In the genomic region with DNA sequence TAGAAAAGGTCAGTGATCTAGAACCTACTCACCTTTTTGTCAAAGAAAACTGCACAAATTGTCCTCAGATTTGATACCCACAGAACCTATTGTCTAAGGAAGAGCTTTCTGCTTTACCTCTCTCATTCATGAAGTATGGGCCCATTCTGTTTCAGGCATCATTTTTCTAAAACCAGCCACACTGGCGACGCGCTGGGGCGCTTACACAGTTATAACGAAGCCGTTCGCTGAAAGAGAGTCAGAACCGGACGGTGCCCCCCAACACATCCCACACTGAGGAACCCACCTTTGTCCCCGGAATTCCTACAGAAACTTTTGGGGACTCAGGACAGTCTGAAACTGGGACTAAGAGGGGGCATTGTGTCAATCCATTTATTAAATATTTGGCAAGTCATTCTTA, we compare ENCODE assay signal across 21 cellular contexts.
"Had no signal": no experiment of that assay in that cellular context is flagged by ENCODE, and none has a peak within 500 bp of the region (broad histone marks: within the 10 kb centered on the region; RNA-seq: fewer than 3 reads in every experiment).

No MANE protein-coding gene starts in this region.

- H3K27ac ChIP-seq: brain microvascular endothelial cell, left lung, SK-N-MC had no signal

- H3K27ac Mint-ChIP-seq: activated CD8-positive, alpha-beta T cell treated with anti-CD3 and anti-CD28 coated beads, Interleukin-2, amount 10 ng/mL, durations not matched to agents 7 days and 5 days; activated naive CD4-positive, alpha-beta T cell treated with anti-CD3 and anti-CD28 coated beads for 36 hours; activated T-cell treated with anti-CD3 and anti-CD28 coated beads, Interleukin-2, amount 50 U/mL, for 24 hours; T-helper 2 cell treated with Interferon-gamma antibody and Interleukin-4, amounts not matched to agents 5 μg/mL and 100 μg/mL, for 36 hours; type B pancreatic cell; WTC11 had no signal

- ATAC-seq: activated CD8-positive, alpha-beta T cell treated with anti-CD3 and anti-CD28 coated beads, Interleukin-2, amount 10 ng/mL, durations not matched to agents 7 days and 5 days; left lung; WTC11 had no signal

- DNase-seq: activated CD4-positive, alpha-beta T cell treated with anti-CD3 and anti-CD28 coated beads for 48 hours; activated CD8-positive, alpha-beta T cell treated with anti-CD3 and anti-CD28 coated beads, Interleukin-2, amount 10 ng/mL, durations not matched to agents 7 days and 5 days; activated naive CD4-positive, alpha-beta T cell treated with anti-CD3 and anti-CD28 coated beads for 36 hours; activated T-cell treated with anti-CD3 and anti-CD28 coated beads, Interleukin-2, amount 50 U/mL, for 24 hours; aorta; brain microvascular endothelial cell; cortex of kidney; effector memory CD4-positive, alpha-beta T cell; foreskin keratinocyte; hypothalamus; left lung; midbrain; retina; stimulated activated CD4-positive, alpha-beta T cell treated with anti-CD3 and anti-CD28 coated beads, Interleukin-2, amount 100 ng/mL, for 24 hours; stimulated activated naive CD4-positive, alpha-beta T cell treated with Interleukin-2 at 50 U/mL for 16 hours; substantia nigra had no signal

- H3K27me3 Mint-ChIP-seq: activated T-cell treated with anti-CD3 and anti-CD28 coated beads, Interleukin-2, amount 50 U/mL, for 24 hours; central memory CD8-positive, alpha-beta T cell; type B pancreatic cell had no signal

- H3K4me3 ChIP-seq: left lung, SK-N-MC had no signal

- H3K9me3 Mint-ChIP-seq: central memory CD8-positive, alpha-beta T cell; type B pancreatic cell had no signal

- H3K36me3 ChIP-seq: brain microvascular endothelial cell, left lung had no signal

- H3K4me1 ChIP-seq: left lung had no signal

- H3K4me1 Mint-ChIP-seq: central memory CD8-positive, alpha-beta T cell; WTC11 had no signal

- H3K4me3 Mint-ChIP-seq: activated CD8-positive, alpha-beta T cell treated with anti-CD3 and anti-CD28 coated beads, Interleukin-2, amount 10 ng/mL, durations not matched to agents 7 days and 5 days; activated naive CD4-positive, alpha-beta T cell treated with anti-CD3 and anti-CD28 coated beads for 36 hours; activated T-cell treated with anti-CD3 and anti-CD28 coated beads, Interleukin-2, amount 50 U/mL, for 24 hours; central memory CD8-positive, alpha-beta T cell; T-helper 2 cell treated with Interferon-gamma antibody and Interleukin-4, amounts not matched to agents 5 μg/mL and 100 μg/mL, for 36 hours; type B pancreatic cell; WTC11 had no signal

- H3K27me3 ChIP-seq: brain microvascular endothelial cell, foreskin keratinocyte, left lung had no signal
